ENCODE assay signal across 20 cellular contexts in the genomic region with DNA sequence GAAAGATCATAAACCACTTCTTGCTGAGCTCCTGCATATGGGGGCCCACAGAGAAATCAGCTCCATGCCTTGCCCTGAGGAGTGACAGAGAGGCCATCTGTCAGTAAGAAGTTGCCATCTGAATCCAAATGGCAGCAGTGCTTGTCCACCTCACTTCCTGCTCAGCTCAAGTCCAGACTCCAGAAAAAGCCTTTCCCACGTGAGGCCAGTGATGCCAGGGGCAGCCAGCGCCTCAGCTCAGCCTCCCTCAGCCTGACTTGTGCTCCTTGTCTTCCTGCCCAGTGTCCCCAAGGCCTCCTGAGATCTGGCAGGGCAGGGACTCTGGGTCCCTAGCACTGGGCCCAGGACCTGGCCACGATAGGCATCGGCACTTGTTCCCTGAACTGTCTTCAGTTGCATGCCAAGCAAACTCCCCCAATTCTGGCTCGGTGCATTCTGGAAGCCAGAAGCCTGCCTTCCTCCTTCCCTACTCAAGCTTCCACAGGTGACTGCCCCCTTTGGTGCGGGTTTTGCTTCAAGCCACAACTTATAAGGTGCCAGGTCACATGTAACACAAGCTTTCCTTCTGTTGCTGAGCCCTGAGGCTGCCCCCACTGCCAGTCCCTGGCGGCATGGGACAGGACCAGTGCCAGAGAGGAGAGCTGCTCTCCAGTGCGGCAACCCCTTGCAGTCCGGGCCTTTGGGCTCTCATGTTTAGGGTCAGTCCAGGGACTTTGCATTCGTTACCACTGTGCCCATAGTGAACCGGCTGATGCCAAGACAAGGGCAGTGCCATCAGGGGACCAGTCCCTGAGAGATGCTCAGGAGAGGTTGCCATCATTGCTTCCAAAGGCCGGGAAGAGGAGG.
"Had no signal": no experiment of that assay in that cellular context is flagged by ENCODE, and none has a peak within 500 bp of the region (broad histone marks: within the 10 kb centered on the region; RNA-seq: fewer than 3 reads in every experiment).

No MANE protein-coding gene starts in this region.

- ATAC-seq: activated CD8-positive, alpha-beta T cell treated with anti-CD3 and anti-CD28 coated beads, Interleukin-2, amount 10 ng/mL, durations not matched to agents 7 days and 5 days; gastrocnemius medialis; left ventricle myocardium superior; stimulated activated naive CD8-positive, alpha-beta T cell treated with anti-CD3 and anti-CD28 coated beads, Interleukin-15, Interleukin-2, amounts not matched to agents 100 U/mL and 50 U/mL, for 24 hours had no signal

- H3K9me3 Mint-ChIP-seq: activated CD4-positive, alpha-beta T cell treated with anti-CD3 and anti-CD28 coated beads, Interleukin-2, amount 10 ng/mL, durations not matched to agents 7 days and 5 days; activated naive CD4-positive, alpha-beta T cell treated with anti-CD3 and anti-CD28 coated beads, Interleukin-2, amount 50 U/mL, for 72 hours; dendritic cell treated with granulocyte-macrophage colony-stimulating factor and Interleukin-4, amounts not matched to agents 40 ng/mL and 50 ng/mL, for 4 days; neural crest cell had no signal

- H3K4me1 Mint-ChIP-seq: activated CD4-positive, alpha-beta T cell treated with anti-CD3 and anti-CD28 coated beads, Interleukin-2, amount 10 ng/mL, durations not matched to agents 7 days and 5 days had no signal

- H3K4me3 ChIP-seq: esophagus muscularis mucosa, gastrocnemius medialis, tibial artery had no signal

- H3K36me3 ChIP-seq: breast epithelium, esophagus muscularis mucosa, gastrocnemius medialis, tibial artery, WERI-Rb-1 had no signal

- H3K36me3 Mint-ChIP-seq: activated naive CD4-positive, alpha-beta T cell treated with anti-CD3 and anti-CD28 coated beads, Interleukin-2, amount 50 U/mL, for 72 hours had no signal

- H3K27me3 ChIP-seq: tibial artery had no signal

- DNase-seq: activated CD4-positive, alpha-beta T cell treated with anti-CD3 and anti-CD28 coated beads, Interleukin-2, amount 10 ng/mL, durations not matched to agents 7 days and 5 days; activated CD4-positive, CD25-positive, alpha-beta regulatory T cell treated with anti-CD3 and anti-CD28 coated beads, Interleukin-2, amount 50 U/mL, for 72 hours; activated CD8-positive, alpha-beta T cell treated with anti-CD3 and anti-CD28 coated beads, Interleukin-2, amount 10 ng/mL, durations not matched to agents 7 days and 5 days; activated T-cell treated with anti-CD3 and anti-CD28 coated beads, Interleukin-2, amount 50 U/mL, for 1 hour; aorta; effector CD4-positive, alpha-beta T cell; gastrocnemius medialis; hippocampal formation; left ventricle myocardium superior; retina; stimulated activated CD4-positive, alpha-beta T cell treated with anti-CD3 and anti-CD28 coated beads, Interleukin-4, amount 100 ng/mL, for 1 hour; stimulated activated naive CD8-positive, alpha-beta T cell treated with anti-CD3 and anti-CD28 coated beads, Interleukin-15, Interleukin-2, amounts not matched to agents 100 U/mL and 50 U/mL, for 24 hours; T-helper 1 cell; tibial artery; WERI-Rb-1 had no signal

- H3K27ac ChIP-seq: breast epithelium, esophagus muscularis mucosa, gastrocnemius medialis, tibial artery, WERI-Rb-1 had no signal

- H3K4me3 Mint-ChIP-seq: activated CD4-positive, alpha-beta T cell treated with anti-CD3 and anti-CD28 coated beads, Interleukin-2, amount 10 ng/mL, durations not matched to agents 7 days and 5 days; activated CD8-positive, alpha-beta T cell treated with anti-CD3 and anti-CD28 coated beads, Interleukin-2, amount 10 ng/mL, durations not matched to agents 7 days and 5 days; dendritic cell treated with granulocyte-macrophage colony-stimulating factor and Interleukin-4, amounts not matched to agents 40 ng/mL and 50 ng/mL, for 4 days; neural crest cell had no signal

- H3K9me3 ChIP-seq: breast epithelium, esophagus muscularis mucosa, gastrocnemius medialis, tibial artery had no signal

- H3K4me1 ChIP-seq: breast epithelium, gastrocnemius medialis had no signal

- H3K27ac Mint-ChIP-seq: activated CD4-positive, alpha-beta T cell treated with anti-CD3 and anti-CD28 coated beads, Interleukin-2, amount 10 ng/mL, durations not matched to agents 7 days and 5 days; activated CD8-positive, alpha-beta T cell treated with anti-CD3 and anti-CD28 coated beads, Interleukin-2, amount 10 ng/mL, durations not matched to agents 7 days and 5 days; activated naive CD4-positive, alpha-beta T cell treated with anti-CD3 and anti-CD28 coated beads, Interleukin-2, amount 50 U/mL, for 72 hours; dendritic cell treated with granulocyte-macrophage colony-stimulating factor and Interleukin-4, amounts not matched to agents 40 ng/mL and 50 ng/mL, for 4 days had no signal
